In genomic region chr6:153108320-153108719, GRCh38 we compare ENCODE assay signal across 14 cellular contexts. TPM values are rescaled to one million over a fixed set of nuclear protein-coding genes. Genes with fewer than 3 reads are reported as not detected.
DNase-seq lines count a peak whose midpoint lies in the region; TF ChIP-seq lines count a peak whose summit lies in the region.
"Had no signal": no experiment of that assay in that cellular context is flagged by ENCODE, and none has a peak within 500 bp of the region (broad histone marks: within the 10 kb centered on the region; RNA-seq: fewer than 3 reads in every experiment).

No MANE protein-coding gene starts in this region.

- H3K4me1 ChIP-seq in cardiac muscle cell (ENCODE audit: low read depth) (peaks cover 17% of the 10 kb centered on the region), fibroblast of lung (ENCODE audit: control insufficient read depth, extremely low read depth, insufficient read depth, low read length) (no peaks in the 10 kb centered on the region), tibial artery (peaks cover 0 to 6% (median 0%) of the 10 kb centered on the region in 4 donors)
- H3K4me1 ChIP-seq: Peyer's patch had no signal

- H3K4me2 ChIP-seq in fibroblast of lung (ENCODE audit: extremely low read depth, insufficient read depth, low read length), result no peak overlapping the region

- no peaks in the 10 kb centered on the region for H3K27me3 ChIP-seq in cardiac muscle cell
- H3K27me3 ChIP-seq in fibroblast of lung (ENCODE audit: control insufficient read depth, insufficient read depth, low read length), result no peaks in the 10 kb centered on the region
- H3K27me3 ChIP-seq in tibial artery, result no peaks in the 10 kb centered on the region
- no peaks in the 10 kb centered on the region for H3K27me3 ChIP-seq in MG63
- H3K27me3 ChIP-seq: Peyer's patch had no signal

- DNase-seq in cardiac muscle cell (ENCODE audit: low read depth in 1 of 2, low spot score in 1 of 2) (peak in 1 of 2 donors; percentile 53), cardiac septum (ENCODE audit: low spot score) (no peak), SK-MEL-5 (ENCODE audit: low read depth, low spot score) (peak; percentile 70), fibroblast of lung (ENCODE audit: low read depth in 2 of 2) (peak; percentile 33 to 60), tibial artery (no peak), Calu3 (no peak), MG63 (no peak)
- DNase-seq in activated effector memory CD4-positive, alpha-beta T cell treated with Interleukin-2 at 50 U/mL for 16 hours, result no peak
- DNase-seq: activated CD4-positive, alpha-beta T cell treated with anti-CD3 and anti-CD28 coated beads for 4 hours; glutamatergic neuron; Peyer's patch; stimulated activated naive CD4-positive, alpha-beta T cell had no signal

- no peak overlapping the region for H3K4me3 Mint-ChIP-seq in Calu3 (ENCODE audit: low read depth, unreplicated experiment)
- H3K4me3 Mint-ChIP-seq: CD14-positive monocyte had no signal

- no peak overlapping the region for H3K9ac ChIP-seq in fibroblast of lung (ENCODE audit: insufficient read depth, low read length)

- CTCF ChIA-PET in Calu3 (lab: Charles Lee), result no interaction called here

- no peaks in the 10 kb centered on the region for H3K36me3 Mint-ChIP-seq in Calu3 (ENCODE audit: insufficient read depth, unreplicated experiment)
- H3K36me3 Mint-ChIP-seq: CD14-positive monocyte had no signal

- in situ Hi-C loops in SK-MEL-5 (cut with HindIII; ENCODE audit: low pct_unique_long_range_greater_than_20kb, low sequenced_read_pairs), result no loop called here

- H3K4me3 ChIP-seq in cardiac muscle cell (no peak overlapping the region), fibroblast of lung (replicated peaks in 1 of 4; ENCODE audit: control extremely low read depth in 1 of 4, insufficient read depth in 1 of 4, low read depth in 3 of 4, low read length in 4 of 4) (no peak overlapping the region), tibial artery (no peak overlapping the region), MG63 (no peak overlapping the region)
- H3K4me3 ChIP-seq: Peyer's patch had no signal

- intact Hi-C loops in cardiac septum (cut with DNase I) (no loop called here), tibial artery (cut with DNase I; ENCODE audit: low total_unique reads) (no loop called here), Calu3 (cut with micrococcal nuclease; ENCODE audit: unreplicated experiment) (loop anchor here (5.0 kb wide), 1 partner anchor 76 kb away; no protein-coding TSS in a partner anchor)

- H3K36me3 ChIP-seq in cardiac muscle cell (no peaks in the 10 kb centered on the region), fibroblast of lung (ENCODE audit: control insufficient read depth, insufficient read depth, low read length) (no peaks in the 10 kb centered on the region), tibial artery (no peaks in the 10 kb centered on the region), MG63 (no peaks in the 10 kb centered on the region)
- H3K36me3 ChIP-seq: Peyer's patch had no signal

- H2AFZ ChIP-seq in fibroblast of lung (ENCODE audit: low read length), result no peak overlapping the region

- no peaks in the 10 kb centered on the region for H3K27me3 Mint-ChIP-seq in Calu3 (ENCODE audit: unreplicated experiment)

- H3K27ac Mint-ChIP-seq in Calu3 (ENCODE audit: unreplicated experiment), result no peak overlapping the region
- H3K27ac Mint-ChIP-seq: CD14-positive monocyte had no signal

- no TSS peak for BruUV-seq in Calu3 (replicated peaks; lab: Mats Ljungman, UMichigan)

- peaks cover 4% of the 10 kb centered on the region for H3K79me2 ChIP-seq in fibroblast of lung (ENCODE audit: control insufficient read depth, insufficient read depth, low read length)

- peak; percentile 42 for TF ChIP-seq CTCF in cardiac muscle cell (IDR thresholded peaks at IDR 0.05; ENCODE audit: low read depth, low read length)
- TF ChIP-seq CTCF in fibroblast of lung (conservative IDR thresholded peaks at IDR 0.05 in 1 of 2, IDR thresholded peaks at IDR 0.05 in 1 of 2; ENCODE audit: low read depth in 1 of 2, low read length in 2 of 2), result peak; percentile 52 to 60
- TF ChIP-seq CTCF in tibial artery (IDR thresholded peaks at IDR 0.05), result peak; percentile 15 to 45
- TF ChIP-seq CTCF in Calu3 (IDR thresholded peaks at IDR 0.05; ENCODE audit: unreplicated experiment), result no peak

- no peaks in the 10 kb centered on the region for H3K9me3 ChIP-seq in cardiac muscle cell (ENCODE audit: low read depth)
- no peaks in the 10 kb centered on the region for H3K9me3 ChIP-seq in fibroblast of lung (ENCODE audit: control insufficient read depth, insufficient read depth, low read depth, low read length)
- H3K9me3 ChIP-seq in tibial artery, result peaks cover 0 to 3% (median 0%) of the 10 kb centered on the region in 3 donors
- H3K9me3 ChIP-seq in MG63, result peaks cover 2% of the 10 kb centered on the region; the same call in 1 of the 2 replicates
- H3K9me3 ChIP-seq: Peyer's patch had no signal

- peaks cover 10% of the 10 kb centered on the region for H3K4me1 Mint-ChIP-seq in Calu3 (ENCODE audit: low read depth, unreplicated experiment)
- H3K4me1 Mint-ChIP-seq: CD14-positive monocyte had no signal

- no peaks in the 10 kb centered on the region for H4K20me1 ChIP-seq in fibroblast of lung (ENCODE audit: control insufficient read depth, extremely low read depth, insufficient read depth, low read length)

- peaks cover 9% of the 10 kb centered on the region for H3K9me3 Mint-ChIP-seq in Calu3 (ENCODE audit: low read depth, unreplicated experiment)

- no peak overlapping the region for H3K27ac ChIP-seq in cardiac muscle cell
- H3K27ac ChIP-seq in fibroblast of lung (ENCODE audit: insufficient read depth, low read length), result no peak overlapping the region
- no peak overlapping the region for H3K27ac ChIP-seq in tibial artery
- H3K27ac ChIP-seq: Peyer's patch had no signal

RNA-seq across cellular contexts. Expression of gene RGS17, which starts 22.8 kb away (rescaled TPM):
- total RNA-seq in cardiac muscle cell, result 0.15 and 0.74 TPM in 2 replicates
- 0.34 and 1.1 TPM in 2 replicates for polyA plus RNA-seq in cardiac muscle cell
- total RNA-seq in cardiac septum, result 0.43 TPM
- 1.1 and 1.2 TPM in 2 replicates for total RNA-seq in SK-MEL-5 (2014; rRNA removed; shearing (Covaris generic))
- 0.95 and 1.5 TPM in 2 replicates for polyA plus RNA-seq in SK-MEL-5 (2015; cell fraction: cytosol; rRNA removed)
- polyA plus RNA-seq in SK-MEL-5 (2015; cell fraction: nucleus; rRNA removed), result 1.3 and 1.6 TPM in 2 replicates
- 5.9 and 10.2 TPM in 2 replicates for total RNA-seq in fibroblast of lung
- polyA plus RNA-seq in fibroblast of lung, result 2.1 and 7.3 TPM in 2 replicates
- 1.5 and 5.3 TPM in 2 replicates for polyA plus RNA-seq in fibroblast of lung (2012)
- polyA minus RNA-seq in fibroblast of lung (ENCODE audit: low replicate concordance), result 0.55 and 1.0 TPM in 2 replicates
- total RNA-seq in Calu3 (2022), result 0.64 and 0.78 TPM in 2 replicates
- total RNA-seq in MG63 (2014; rRNA removed; shearing (Covaris generic); ENCODE audit: low replicate concordance), result 0.20 and 0.36 TPM in 2 replicates
- total RNA-seq: mononuclear cell had no signal
- polyA plus RNA-seq: CD14-positive monocyte had no signal

Comparison
In these comparisons a context has a peak if more than half of its experiments do, and no peak if none do; other contexts are left out.
1. DNase-seq: peak in SK-MEL-5 (single experiment) and fibroblast of lung (2 of 2); none in cardiac septum (single experiment), tibial artery (0 of 2), activated effector memory CD4-positive, alpha-beta T cell treated with Interleukin-2 at 50 U/mL for 16 hours (single experiment), Calu3 (single experiment) and MG63 (single experiment).